In the genomic region with DNA sequence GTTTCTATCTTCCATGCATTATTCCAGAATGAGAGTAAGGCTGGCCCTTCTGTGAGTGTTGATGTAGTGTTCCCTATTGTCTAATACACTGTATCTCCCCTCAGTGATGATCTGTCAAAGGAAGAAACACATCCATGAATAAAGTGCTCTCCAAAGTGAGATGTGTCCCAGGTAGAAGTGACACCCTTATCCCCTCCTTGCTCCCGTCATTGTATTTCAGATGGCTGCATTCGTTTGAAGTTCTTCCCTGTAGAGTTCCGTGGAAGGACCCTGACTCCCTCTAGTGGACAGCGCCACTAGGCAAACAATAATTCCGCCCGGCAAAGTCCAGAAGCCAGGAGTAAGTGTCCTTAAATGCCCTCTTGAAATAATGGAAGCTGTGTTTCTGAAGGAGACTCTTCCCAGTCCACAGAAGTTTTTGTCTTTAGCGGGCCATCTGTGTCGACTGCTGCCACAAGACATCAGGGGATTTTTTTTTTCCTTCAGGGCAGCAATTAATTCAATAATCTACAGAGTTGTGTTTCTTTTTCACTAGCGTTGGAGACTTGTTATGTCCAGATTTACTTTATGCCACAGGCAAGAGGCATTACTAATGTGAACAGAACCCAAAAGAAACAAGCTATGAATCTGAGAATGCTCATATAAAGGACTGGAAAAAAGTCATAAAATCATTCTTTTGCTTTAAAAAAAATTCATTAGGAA, we compare ENCODE assay signal across 8 cellular contexts.
DNase-seq lines count a peak whose midpoint lies in the region; ATAC-seq and TF ChIP-seq lines count a peak whose summit lies in the region.

No MANE protein-coding gene starts in this region.

- no peak overlapping the region for H3K4me3 Mint-ChIP-seq in activated T-cell treated with anti-CD3 and anti-CD28 coated beads, Interleukin-2, amount 50 U/mL, for 72 hours

- H3K4me3 ChIP-seq in Panc1 (ENCODE audit: low read depth in 2 of 2, low read length in 2 of 2) (no peak overlapping the region), fibroblast of pulmonary artery (replicated peaks; ENCODE audit: low read depth, low read length) (no peak overlapping the region)

- H3K27ac ChIP-seq in Panc1 (ENCODE audit: low read length) = no peak overlapping the region

- in situ Hi-C loops in Panc1 (cut with HindIII; ENCODE audit: low pct_unique_long_range_greater_than_20kb, low sequenced_read_pairs) = no loop called here

- POLR2A ChIA-PET in Panc1 (lab: Charles Lee) = interaction anchor here (0.7 kb wide), 1 partner anchor 222 kb away, joined by 9 read pairs; no protein-coding TSS in a partner anchor

- CTCF ChIA-PET in Panc1 (lab: Charles Lee) = interaction anchor here (0.6 to 2.0 kb wide), 2 partner anchors 41 to 463 kb away, joined by 5 to 9 read pairs; no protein-coding TSS in a partner anchor

- H3K27me3 Mint-ChIP-seq in activated T-cell treated with anti-CD3 and anti-CD28 coated beads, Interleukin-2, amount 50 U/mL, for 72 hours (ENCODE audit: low read depth) = peaks cover 10% of the 10 kb centered on the region

- no peaks in the 10 kb centered on the region for H3K36me3 ChIP-seq in Panc1 (ENCODE audit: control insufficient read depth, insufficient read depth, low read length)

- DNase-seq in Daoy (ENCODE audit: low read depth) = peak; percentile 66
- DNase-seq in Panc1 (ENCODE audit: low read depth, low spot score) = peak; percentile 80
- peak; percentile 57 to 62 for DNase-seq in activated T-cell treated with anti-CD3 and anti-CD28 coated beads, Interleukin-2, amount 50 U/mL, for 72 hours
- DNase-seq in fibroblast of pulmonary artery (ENCODE audit: low read depth) = peak; percentile 90
- DNase-seq in non-pigmented ciliary epithelial cell (ENCODE audit: low read depth) = peak; percentile 50
- DNase-seq in superior temporal gyrus (ENCODE audit: extremely low spot score) = peak; percentile 98

- H3K9me3 ChIP-seq in Panc1 (ENCODE audit: control insufficient read depth, insufficient read depth, low read depth, low read length) = no peaks in the 10 kb centered on the region

- H3K4me1 Mint-ChIP-seq in activated T-cell treated with anti-CD3 and anti-CD28 coated beads, Interleukin-2, amount 50 U/mL, for 72 hours (ENCODE audit: low read depth) = no peaks in the 10 kb centered on the region

- no TSS peak for BruUV-seq in Panc1 (replicated peaks; lab: Mats Ljungman, UMichigan)

- TF ChIP-seq CTCF in LNCAP (IDR thresholded peaks at IDR 0.05) (peak; percentile 90), Panc1 (IDR thresholded peaks at IDR 0.05) (peak; percentile 90), fibroblast of pulmonary artery (IDR thresholded peaks at IDR 0.05; ENCODE audit: low read length, missing control alignments) (peak; percentile 95)

- intact Hi-C loops in Panc1 (cut with micrococcal nuclease; ENCODE audit: unreplicated experiment) = loop anchor here (10.0 kb wide), 1 partner anchor 356 kb away; a partner anchor contains a TSS

- ATAC-seq in GM21825 (IDR thresholded peaks at IDR 0.05; ENCODE audit: unreplicated experiment) (peak; percentile 65), Panc1 (peak; percentile 96)
- ATAC-seq in activated T-cell treated with anti-CD3 and anti-CD28 coated beads, Interleukin-2, amount 50 U/mL, for 72 hours (replicated peaks in 1 of 2) = peak; percentile 60 to 75

- no peak overlapping the region for H3K27ac Mint-ChIP-seq in activated T-cell treated with anti-CD3 and anti-CD28 coated beads, Interleukin-2, amount 50 U/mL, for 72 hours

- no peaks in the 10 kb centered on the region for H3K27me3 ChIP-seq in Panc1 (ENCODE audit: control insufficient read depth, insufficient read depth, low read length)

- no peaks in the 10 kb centered on the region; the same call in 1 of the 2 replicates for H3K4me1 ChIP-seq in Panc1 (ENCODE audit: control insufficient read depth, insufficient read depth, low read length)

- H3K36me3 Mint-ChIP-seq in activated T-cell treated with anti-CD3 and anti-CD28 coated beads, Interleukin-2, amount 50 U/mL, for 72 hours (ENCODE audit: insufficient read depth in 2 of 2) = no peaks in the 10 kb centered on the region

- H3K9me3 Mint-ChIP-seq in activated T-cell treated with anti-CD3 and anti-CD28 coated beads, Interleukin-2, amount 50 U/mL, for 72 hours = no peaks in the 10 kb centered on the region
